17 cellular contexts compared by ENCODE assay signal in genomic region chr12:10554228-10554970, GRCh38. TPM values are rescaled to one million over a fixed set of nuclear protein-coding genes. Genes with fewer than 3 reads are reported as not detected.
DNase-seq lines count a peak whose midpoint lies in the region; ATAC-seq and TF ChIP-seq lines count a peak whose summit lies in the region.
"Had no signal": no experiment of that assay in that cellular context is flagged by ENCODE, and none has a peak within 500 bp of the region (broad histone marks: within the 10 kb centered on the region; RNA-seq: fewer than 3 reads in every experiment).

No MANE protein-coding gene starts in this region.

- H3K27ac ChIP-seq in GM23338 (ENCODE audit: low read depth) = no peak overlapping the region
- peak overlapping the region in 7 of 8 donors; percentile 47 to 80 (median 69) for H3K27ac ChIP-seq in spleen
- H3K27ac ChIP-seq: breast epithelium, gastroesophageal sphincter, SJCRH30, uterus had no signal

- H3K4me1 ChIP-seq in GM23338 (ENCODE audit: insufficient read depth) (0 out of 2 replicates have a peak, but pooled peaks cover 6% of the 10 kb centered on the region), spleen (peaks cover 0 to 6% (median 0%) of the 10 kb centered on the region in 6 donors)
- H3K4me1 ChIP-seq: breast epithelium, gastroesophageal sphincter, SJCRH30, uterus had no signal

- POLR2A ChIA-PET in T-cell (lab: Charles Lee) = interaction anchor here (0.5 to 1.7 kb wide), 8 partner anchors 32 to 1971 kb away, joined by 3 to 14 read pairs (median 4); partner anchors contain the start of gene GABARAPL1 (in 1 of the 2)

- peak overlapping the region; percentile 53 for H2AFZ ChIP-seq in GM23338

- TF ChIP-seq CTCF in GM23338 (conservative IDR thresholded peaks at IDR 0.05; ENCODE audit: low read depth in 2 of 2) (no peak), spleen (IDR thresholded peaks at IDR 0.05 in 8 of 11, conservative IDR thresholded peaks at IDR 0.05 in 3 of 11) (no peak)

- H3K4me2 ChIP-seq in GM23338 = no peak overlapping the region

- CTCF ChIA-PET in T-cell (lab: Charles Lee) = interaction anchor here (0.5 to 1.4 kb wide), 4 partner anchors 11 to 1177 kb away, joined by 3 to 7 read pairs (median 3); no protein-coding TSS in a partner anchor

- H3K79me2 ChIP-seq in GM23338 (replicated peaks; ENCODE audit: insufficient read depth) = no peaks in the 10 kb centered on the region

- peaks cover 0 to 11% (median 2%) of the 10 kb centered on the region in 8 donors for H3K9me3 ChIP-seq in spleen
- H3K9me3 ChIP-seq: gastroesophageal sphincter, SJCRH30, uterus had no signal

- peaks cover 11% of the 10 kb centered on the region; the same call in 2 of the 3 replicates for H3K4me1 Mint-ChIP-seq in GM23338
- H3K4me1 Mint-ChIP-seq in T-cell = peaks cover 22 to 41% (median 28%) of the 10 kb centered on the region in 3 donors

- H3K4me3 Mint-ChIP-seq in GM23338 (no peak overlapping the region), T-cell (peak overlapping the region; percentile 72 to 73 (median 73))
- H3K4me3 Mint-ChIP-seq: HFFc6, T-helper 17 cell had no signal

- H3K27me3 ChIP-seq in GM23338 (ENCODE audit: insufficient read depth) (no peaks in the 10 kb centered on the region), spleen (replicated peaks in 1 of 7) (no peaks in the 10 kb centered on the region)
- H3K27me3 ChIP-seq: breast epithelium, gastroesophageal sphincter, SJCRH30 had no signal

- no peaks in the 10 kb centered on the region; the same call in 2 of the 3 replicates for H3K36me3 Mint-ChIP-seq in GM23338 (ENCODE audit: low read depth)
- H3K36me3 Mint-ChIP-seq in T-cell = no peaks in the 10 kb centered on the region

- H3K27ac Mint-ChIP-seq in GM23338 = no peak overlapping the region
- peak overlapping the region; percentile 91 to 92 for H3K27ac Mint-ChIP-seq in T-cell
- H3K27ac Mint-ChIP-seq: activated naive CD4-positive, alpha-beta T cell treated with anti-CD3 and anti-CD28 coated beads, Interleukin-2, amount 50 U/mL, for 72 hours; HFFc6; T-helper 17 cell had no signal

- whole genome bisulfite sequencing in spleen, 5 donors = 52 to 63% (median 61%) methylated on average over 8 of the region's 8 CpGs

- ATAC-seq in GM23338 (no peak), T-cell (replicated peaks in 1 of 4) (peak; percentile 60 to 77 (median 73)), HG02571 (IDR thresholded peaks at IDR 0.05; ENCODE audit: unreplicated experiment) (no peak), GM18907 (IDR thresholded peaks at IDR 0.05; ENCODE audit: unreplicated experiment) (no peak)
- ATAC-seq: gastroesophageal sphincter, right cardiac atrium, T-helper 17 cell had no signal

- H3K27me3 Mint-ChIP-seq in GM23338 (ENCODE audit: insufficient read depth, low read depth, poor library complexity) (peaks cover 3% of the 10 kb centered on the region), T-cell (peaks cover 4 to 5% of the 10 kb centered on the region in 2 donors)

- intact Hi-C loops in spleen (cut with DNase I; ENCODE audit: low total_unique reads) = no loop called here

- DNase-seq in GM23338 (ENCODE audit: low spot score) (no peak), T-cell (peak in 32 of 34 experiments; percentile 15 to 74 (median 40)), spleen (no peak), germinal center (ENCODE audit: low spot score) (no peak)
- peak; percentile 42 for DNase-seq in effector CD8-positive, alpha-beta T cell (lab: John Stamatoyannopoulos, UW)
- DNase-seq: HFFc6, NCI-H1417, occipital lobe, right cardiac atrium, SJCRH30, T-helper 17 cell, uterus had no signal

- no peak for TF ChIP-seq POLR2A in spleen (IDR thresholded peaks at IDR 0.05)

- H3K4me3 ChIP-seq in GM23338 (no peak overlapping the region), spleen (peak overlapping the region in 1 of 8 donors; percentile 38)
- H3K4me3 ChIP-seq: breast epithelium, gastroesophageal sphincter, SJCRH30, uterus had no signal

- H3K9me3 Mint-ChIP-seq in GM23338 = no peaks in the 10 kb centered on the region; the same call in 2 of the 3 replicates
- H3K9me3 Mint-ChIP-seq in T-cell = peaks cover 0 to 7% (median 7%) of the 10 kb centered on the region in 3 donors
- H3K9me3 Mint-ChIP-seq: activated naive CD4-positive, alpha-beta T cell treated with anti-CD3 and anti-CD28 coated beads, Interleukin-2, amount 50 U/mL, for 72 hours; HFFc6 had no signal

- H3F3A ChIP-seq in GM23338 (replicated peaks; ENCODE audit: low read depth) = no peaks in the 10 kb centered on the region

- no peaks in the 10 kb centered on the region for H3K9me2 ChIP-seq in GM23338 (ENCODE audit: insufficient read depth)

- H4K20me1 ChIP-seq in GM23338 (replicated peaks; ENCODE audit: insufficient read depth) = no peaks in the 10 kb centered on the region

- no peaks in the 10 kb centered on the region for H3K36me3 ChIP-seq in GM23338 (ENCODE audit: insufficient read depth)
- no peaks in the 10 kb centered on the region for H3K36me3 ChIP-seq in spleen
- H3K36me3 ChIP-seq: breast epithelium, gastroesophageal sphincter, SJCRH30, uterus had no signal

TF ChIP-seq in GM23338, 12 proteins besides CTCF, POLR2A, EP300 and RAD21 (continues in another document):
- TF ChIP-seq STAT1 (IDR thresholded peaks at IDR 0.05; ENCODE audit: unreplicated experiment) = no peak
- no peak for TF ChIP-seq JUNB (IDR thresholded peaks at IDR 0.05; ENCODE audit: unreplicated experiment)
- TF ChIP-seq, protein P1, sequence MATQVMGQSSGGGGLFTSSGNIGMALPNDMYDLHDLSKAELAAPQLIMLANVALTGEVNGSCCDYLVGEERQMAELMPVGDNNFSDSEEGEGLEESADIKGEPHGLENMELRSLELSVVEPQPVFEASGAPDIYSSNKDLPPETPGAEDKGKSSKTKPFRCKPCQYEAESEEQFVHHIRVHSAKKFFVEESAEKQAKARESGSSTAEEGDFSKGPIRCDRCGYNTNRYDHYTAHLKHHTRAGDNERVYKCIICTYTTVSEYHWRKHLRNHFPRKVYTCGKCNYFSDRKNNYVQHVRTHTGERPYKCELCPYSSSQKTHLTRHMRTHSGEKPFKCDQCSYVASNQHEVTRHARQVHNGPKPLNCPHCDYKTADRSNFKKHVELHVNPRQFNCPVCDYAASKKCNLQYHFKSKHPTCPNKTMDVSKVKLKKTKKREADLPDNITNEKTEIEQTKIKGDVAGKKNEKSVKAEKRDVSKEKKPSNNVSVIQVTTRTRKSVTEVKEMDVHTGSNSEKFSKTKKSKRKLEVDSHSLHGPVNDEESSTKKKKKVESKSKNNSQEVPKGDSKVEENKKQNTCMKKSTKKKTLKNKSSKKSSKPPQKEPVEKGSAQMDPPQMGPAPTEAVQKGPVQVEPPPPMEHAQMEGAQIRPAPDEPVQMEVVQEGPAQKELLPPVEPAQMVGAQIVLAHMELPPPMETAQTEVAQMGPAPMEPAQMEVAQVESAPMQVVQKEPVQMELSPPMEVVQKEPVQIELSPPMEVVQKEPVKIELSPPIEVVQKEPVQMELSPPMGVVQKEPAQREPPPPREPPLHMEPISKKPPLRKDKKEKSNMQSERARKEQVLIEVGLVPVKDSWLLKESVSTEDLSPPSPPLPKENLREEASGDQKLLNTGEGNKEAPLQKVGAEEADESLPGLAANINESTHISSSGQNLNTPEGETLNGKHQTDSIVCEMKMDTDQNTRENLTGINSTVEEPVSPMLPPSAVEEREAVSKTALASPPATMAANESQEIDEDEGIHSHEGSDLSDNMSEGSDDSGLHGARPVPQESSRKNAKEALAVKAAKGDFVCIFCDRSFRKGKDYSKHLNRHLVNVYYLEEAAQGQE (IDR thresholded peaks at IDR 0.05; ENCODE audit: unreplicated experiment) = no peak
- no peak for TF ChIP-seq NANOG (IDR thresholded peaks at IDR 0.05; ENCODE audit: borderline replicate concordance)
- TF ChIP-seq, protein P2, sequence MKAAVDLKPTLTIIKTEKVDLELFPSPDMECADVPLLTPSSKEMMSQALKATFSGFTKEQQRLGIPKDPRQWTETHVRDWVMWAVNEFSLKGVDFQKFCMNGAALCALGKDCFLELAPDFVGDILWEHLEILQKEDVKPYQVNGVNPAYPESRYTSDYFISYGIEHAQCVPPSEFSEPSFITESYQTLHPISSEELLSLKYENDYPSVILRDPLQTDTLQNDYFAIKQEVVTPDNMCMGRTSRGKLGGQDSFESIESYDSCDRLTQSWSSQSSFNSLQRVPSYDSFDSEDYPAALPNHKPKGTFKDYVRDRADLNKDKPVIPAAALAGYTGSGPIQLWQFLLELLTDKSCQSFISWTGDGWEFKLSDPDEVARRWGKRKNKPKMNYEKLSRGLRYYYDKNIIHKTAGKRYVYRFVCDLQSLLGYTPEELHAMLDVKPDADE (IDR thresholded peaks at IDR 0.05) = no peak
- TF ChIP-seq EZH2 (IDR thresholded peaks at IDR 0.05; ENCODE audit: low read depth, unreplicated experiment) = no peak
- TF ChIP-seq ZNF114 (CRISPR knock-in tag; IDR thresholded peaks at IDR 0.05) = no peak
- no peak for TF ChIP-seq CREB1 (CRISPR knock-in tag; IDR thresholded peaks at IDR 0.05; ENCODE audit: low read depth)
- TF ChIP-seq ZNF331 (CRISPR knock-in tag; IDR thresholded peaks at IDR 0.05; ENCODE audit: low read depth) = no peak
- no peak for TF ChIP-seq POLR2AphosphoS5 (IDR thresholded peaks at IDR 0.05; ENCODE audit: low read depth)

RNA-seq across cellular contexts. Expression of gene EIF2S3B, which starts 48.7 kb away (rescaled TPM):
- 10.8 and 16.3 TPM in 2 replicates for total RNA-seq in GM23338 (2014; rRNA removed; shearing (Covaris generic))
- 0.24 and 0.56 TPM in 2 replicates for polyA plus RNA-seq in GM23338 (2016; fragmentation: Nextera tagmentation; extraction: Ambion mirVana)
- total RNA-seq in T-cell = 1 to 10 TPM in 2 of 5 donors, under 1 TPM in 3; 0.28 to 3.9 (median 0.63) TPM
- total RNA-seq in spleen = 1 to 10 TPM in 3 of 7 donors, under 1 TPM in 4; 0.79 to 1.8 (median 0.95) TPM
- under 1 TPM; 0.33 to 0.96 (median 0.39) TPM for polyA plus RNA-seq in spleen

RNA-seq across cellular contexts. Expression of gene MAGOHB, which starts 59.0 kb away (rescaled TPM):
- 25.1 and 38.5 TPM in 2 replicates for total RNA-seq in GM23338 (2014; rRNA removed; shearing (Covaris generic))
- polyA plus RNA-seq in GM23338 (2016; fragmentation: Nextera tagmentation; extraction: Ambion mirVana) (170 and 175 TPM in 2 replicates), spleen (10 to 100 TPM; 16.7 to 27.1 (median 22.7) TPM)
- total RNA-seq in T-cell (10 to 100 TPM; 11.6 to 22.9 (median 20.3) TPM), spleen (10 to 100 TPM; 12.6 to 24.7 (median 19.5) TPM)

Comparison
In these comparisons a context has a peak if more than half of its experiments do, and no peak if none do; other contexts are left out.
1. ATAC-seq: peak in T-cell (4 of 4); none in GM23338 (single experiment), HG02571 (single experiment) and GM18907 (single experiment).
2. DNase-seq: peak in T-cell (32 of 34) and effector CD8-positive, alpha-beta T cell (single experiment); none in GM23338 (single experiment), spleen (single experiment) and germinal center (single experiment).